ENCODE assay signal across 8 cellular contexts in the genomic region with DNA sequence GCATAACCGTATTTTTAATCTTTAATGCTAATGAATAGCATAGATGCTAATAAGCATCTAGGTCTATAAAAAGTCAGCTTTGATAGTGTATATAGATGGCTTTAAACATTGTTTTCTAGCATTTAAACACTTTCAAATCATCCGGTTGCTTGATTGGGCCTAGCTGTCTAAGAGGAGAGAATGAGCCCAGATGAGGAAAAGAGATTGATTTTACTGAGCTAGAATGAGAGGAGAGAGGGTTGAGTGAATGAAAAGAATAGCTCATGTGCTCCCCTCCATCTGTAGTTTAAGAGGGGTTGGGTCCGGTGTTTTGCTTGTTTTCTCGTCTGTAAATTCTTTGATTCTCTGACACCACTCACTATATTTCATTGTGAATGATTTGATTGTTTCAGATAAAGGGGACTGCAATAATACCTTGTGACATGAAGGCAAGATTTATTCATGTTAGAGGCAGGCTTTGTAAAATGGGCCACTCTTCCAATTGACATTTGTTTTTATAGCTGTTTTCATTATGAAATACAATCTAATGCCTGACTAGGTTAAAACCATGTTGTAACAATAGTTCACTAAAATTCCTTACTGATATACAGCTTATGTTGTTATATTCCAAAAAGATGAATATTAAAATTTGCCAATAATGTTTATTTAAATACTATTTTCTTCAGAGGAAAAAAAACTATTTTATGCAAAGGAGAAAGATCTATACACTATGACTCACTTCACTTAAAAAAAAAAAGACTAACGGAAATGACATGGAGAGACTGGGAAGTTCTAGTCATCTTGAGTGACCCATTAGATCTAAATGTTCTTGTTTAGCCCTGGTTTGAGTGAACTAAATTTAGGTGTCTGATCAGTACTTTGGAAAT. TPM values are rescaled to one million over a fixed set of nuclear protein-coding genes. Genes with fewer than 3 reads are reported as not detected.
DNase-seq lines count a peak whose midpoint lies in the region; ATAC-seq and TF ChIP-seq lines count a peak whose summit lies in the region.

No MANE protein-coding gene starts in this region.

- no peak overlapping the region for H3K4me3 ChIP-seq in mucosa of descending colon

- CTCF ChIA-PET in CD4-positive, alpha-beta T cell (lab: Charles Lee), result interaction anchor here (0.9 to 1.8 kb wide), 5 partner anchors 9 to 534 kb away, joined by 3 to 5 read pairs (median 3); no protein-coding TSS in a partner anchor

- H3K27ac ChIP-seq in CD4-positive, alpha-beta T cell (ENCODE audit: low read depth, low read length), result no peak overlapping the region

- H3K27ac Mint-ChIP-seq in CD4-positive, alpha-beta T cell, result peak overlapping the region; percentile 92
- H3K27ac Mint-ChIP-seq in nephron progenitor cell, result no peak overlapping the region

- POLR2A ChIA-PET in CD4-positive, alpha-beta T cell (lab: Charles Lee), result interaction anchor here (0.5 to 4.5 kb wide), 6 partner anchors 11 to 277 kb away, joined by 3 to 33 read pairs (median 3); no protein-coding TSS in a partner anchor

- no peaks in the 10 kb centered on the region for H3K9me3 Mint-ChIP-seq in CD4-positive, alpha-beta T cell
- H3K9me3 Mint-ChIP-seq in nephron progenitor cell, result no peaks in the 10 kb centered on the region

- no peak for DNase-seq in CD4-positive, alpha-beta T cell
- DNase-seq in OCI-M1 (lab: John Stamatoyannopoulos, UW) (peak; percentile 65), dermis blood vessel endothelial cell (peak; percentile 85), nephron progenitor cell (no peak), mucosa of descending colon (no peak), SIG-M5 (lab: John Stamatoyannopoulos, UW) (no peak), NCI-H2196 treated with DMSO at 0.1 percent for 48 hours (lab: John Stamatoyannopoulos, UW; ENCODE audit: unreplicated experiment) (no peak)
- DNase-seq in activated effector memory CD4-positive, alpha-beta T cell treated with Interleukin-2 at 50 U/mL for 16 hours, result no peak

- no peak for ATAC-seq in CD4-positive, alpha-beta T cell (ENCODE audit: poor library complexity)
- ATAC-seq in mucosa of descending colon, result no peak

- H3K4me3 Mint-ChIP-seq in CD4-positive, alpha-beta T cell, result peak overlapping the region; percentile 96
- H3K4me3 Mint-ChIP-seq in nephron progenitor cell, result peak overlapping the region; percentile 93

- no peaks in the 10 kb centered on the region for H3K27me3 ChIP-seq in CD4-positive, alpha-beta T cell (ENCODE audit: control insufficient read depth, insufficient read depth, low read length)

- no peaks in the 10 kb centered on the region for H3K9me3 ChIP-seq in CD4-positive, alpha-beta T cell (ENCODE audit: control insufficient read depth, low read length)
- H3K9me3 ChIP-seq in mucosa of descending colon, result no peaks in the 10 kb centered on the region

- peaks cover 91% of the 10 kb centered on the region for H3K4me1 Mint-ChIP-seq in CD4-positive, alpha-beta T cell (ENCODE audit: low read depth)
- peaks cover 79% of the 10 kb centered on the region for H3K4me1 Mint-ChIP-seq in nephron progenitor cell

- intact Hi-C loops in CD4-positive, alpha-beta T cell (cut with DNase I, micrococcal nuclease), result loop anchor here (5.0 to 10.0 kb wide), 6 partner anchors 39 to 1756 kb away; a partner anchor contains a TSS
- intact Hi-C loops in mucosa of descending colon (cut with DNase I, micrococcal nuclease), result no loop called here

- H3K27me3 Mint-ChIP-seq in CD4-positive, alpha-beta T cell, result no peaks in the 10 kb centered on the region
- no peaks in the 10 kb centered on the region for H3K27me3 Mint-ChIP-seq in nephron progenitor cell (ENCODE audit: low read depth, poor library complexity)

- H3K4me1 ChIP-seq in mucosa of descending colon (ENCODE audit: low read depth), result peaks cover 56% of the 10 kb centered on the region

- no peak for TF ChIP-seq CTCF in CD4-positive, alpha-beta T cell (IDR thresholded peaks at IDR 0.05)
- TF ChIP-seq CTCF in nephron progenitor cell (IDR thresholded peaks at IDR 0.05) (no peak), mucosa of descending colon (IDR thresholded peaks at IDR 0.05) (no peak)

- peaks cover 18% of the 10 kb centered on the region for H3K36me3 Mint-ChIP-seq in CD4-positive, alpha-beta T cell (ENCODE audit: low read depth)
- H3K36me3 Mint-ChIP-seq in nephron progenitor cell (ENCODE audit: low read depth), result no peaks in the 10 kb centered on the region

- no peaks in the 10 kb centered on the region for H3K36me3 ChIP-seq in mucosa of descending colon (ENCODE audit: low read depth)

RNA-seq across cellular contexts. Expression of a gene that starts 3.2 kb away (rescaled TPM):
- total RNA-seq in CD4-positive, alpha-beta T cell, result 10 to 100 TPM; 82.3 to 82.8 TPM
- total RNA-seq in dermis blood vessel endothelial cell, result 28.8 and 42.1 TPM in 2 replicates
- total RNA-seq in mucosa of descending colon, result 10 to 100 TPM; 33.2 to 35.1 (median 33.4) TPM

Comparison
In these comparisons a context has a peak if more than half of its experiments do, and no peak if none do; other contexts are left out.
1. DNase-seq: peak in OCI-M1 (single experiment) and dermis blood vessel endothelial cell (single experiment); none in CD4-positive, alpha-beta T cell (0 of 10), nephron progenitor cell (single experiment), activated effector memory CD4-positive, alpha-beta T cell treated with Interleukin-2 at 50 U/mL for 16 hours (single experiment), mucosa of descending colon (0 of 3), SIG-M5 (single experiment) and NCI-H2196 treated with DMSO at 0.1 percent for 48 hours (single experiment).
2. intact Hi-C loops: an anchor here in CD4-positive, alpha-beta T cell (5.0 to 10.0 kb wide); none called in mucosa of descending colon.